9 cellular contexts compared by ENCODE assay signal in the genomic region with DNA sequence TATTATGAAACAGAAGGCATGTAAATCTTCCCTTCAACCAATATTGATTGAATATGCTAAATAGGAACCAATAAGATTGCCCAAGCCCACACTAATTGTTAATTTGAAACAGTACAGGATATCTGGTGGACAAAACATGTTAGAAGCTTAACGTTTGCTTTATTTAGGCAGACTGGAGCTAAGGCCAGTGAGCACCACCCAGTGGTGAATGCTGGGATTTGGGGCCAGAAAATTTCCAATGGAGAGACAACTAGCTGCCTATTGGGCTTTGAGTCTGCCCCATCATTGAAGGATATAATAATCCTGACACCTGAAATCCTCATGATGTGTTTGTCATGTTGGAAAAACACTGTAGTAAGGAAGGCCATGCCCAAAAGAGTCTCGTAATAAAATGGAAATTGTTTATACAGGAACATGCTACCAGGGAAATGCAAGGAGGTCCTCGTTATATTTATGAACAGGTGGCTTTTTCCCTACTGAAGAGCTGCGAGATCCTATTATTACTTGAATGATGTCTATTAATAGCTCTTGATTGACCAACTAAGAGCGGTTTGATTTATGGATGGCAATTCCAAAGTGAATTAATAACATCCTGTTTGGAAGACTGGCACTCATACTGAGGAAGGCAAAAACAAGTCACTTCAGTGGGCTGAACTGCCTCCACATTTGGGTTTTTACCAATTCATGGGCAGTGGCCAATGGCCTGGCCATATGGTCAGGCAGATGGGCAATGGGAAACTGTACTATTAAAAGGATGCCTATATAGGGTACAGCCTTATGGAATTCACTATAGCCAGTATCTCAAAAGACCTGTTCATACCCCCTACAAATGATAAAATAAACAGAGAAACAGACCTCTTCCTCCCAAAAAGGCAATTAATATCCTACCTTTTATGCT. TPM values are rescaled to one million over a fixed set of nuclear protein-coding genes. Genes with fewer than 3 reads are reported as not detected.
DNase-seq lines count a peak whose midpoint lies in the region; ATAC-seq and TF ChIP-seq lines count a peak whose summit lies in the region.
"Had no signal": no experiment of that assay in that cellular context is flagged by ENCODE, and none has a peak within 500 bp of the region (broad histone marks: within the 10 kb centered on the region; RNA-seq: fewer than 3 reads in every experiment).

No MANE protein-coding gene starts in this region.

- no peaks in the 10 kb centered on the region for H3K4me1 ChIP-seq in hepatocyte (ENCODE audit: insufficient read depth)

- no peak overlapping the region for H3K4me3 ChIP-seq in AG04449 (ENCODE audit: low read depth, low read length)
- no peak overlapping the region for H3K4me3 ChIP-seq in GM06990 (replicated peaks; ENCODE audit: low read depth, low read length)
- H3K4me3 ChIP-seq in hepatocyte = no peak overlapping the region

- peaks cover 12% of the 10 kb centered on the region for H3K4me1 Mint-ChIP-seq in activated T-cell treated with anti-CD3 and anti-CD28 coated beads, Interleukin-2, amount 50 U/mL, for 24 hours (ENCODE audit: low read depth)

- H3K27me3 ChIP-seq in GM06990 (replicated peaks; ENCODE audit: control insufficient read depth, insufficient read depth, low read length) = no peaks in the 10 kb centered on the region
- no peaks in the 10 kb centered on the region for H3K27me3 ChIP-seq in hepatocyte

- no peaks in the 10 kb centered on the region for H3K36me3 ChIP-seq in GM06990 (ENCODE audit: control insufficient read depth, insufficient read depth, low read length)
- H3K36me3 ChIP-seq in hepatocyte (replicated peaks; ENCODE audit: insufficient read depth, low read depth) = no peaks in the 10 kb centered on the region

- CTCF ChIA-PET in AG04449 (lab: Yijun Ruan, JAX) = interaction anchor here (0.7 to 2.1 kb wide), 4 partner anchors 11 to 103 kb away, joined by 3 to 5 read pairs (median 4); no protein-coding TSS in a partner anchor

- no peak overlapping the region for H3K27ac ChIP-seq in hepatocyte

- ATAC-seq in GM21526 (IDR thresholded peaks at IDR 0.05; ENCODE audit: low FRiP score, unreplicated experiment) = no peak
- ATAC-seq: left colon had no signal

- no peak overlapping the region for H3K27ac Mint-ChIP-seq in activated T-cell treated with anti-CD3 and anti-CD28 coated beads, Interleukin-2, amount 50 U/mL, for 24 hours

- no peaks in the 10 kb centered on the region for H4K20me1 ChIP-seq in hepatocyte (ENCODE audit: insufficient read depth, poor library complexity, severe bottlenecking)

- H3K36me3 Mint-ChIP-seq in activated T-cell treated with anti-CD3 and anti-CD28 coated beads, Interleukin-2, amount 50 U/mL, for 24 hours (ENCODE audit: low read depth) = no peaks in the 10 kb centered on the region

- H3K9me2 ChIP-seq in hepatocyte (replicated peaks; ENCODE audit: insufficient read depth) = no peaks in the 10 kb centered on the region

- H3K9me3 ChIP-seq in hepatocyte (ENCODE audit: low read depth) = no peaks in the 10 kb centered on the region

- POLR2A ChIA-PET in AG04449 (lab: Yijun Ruan, JAX) = no interaction called here

- H3K9me3 Mint-ChIP-seq in activated T-cell treated with anti-CD3 and anti-CD28 coated beads, Interleukin-2, amount 50 U/mL, for 24 hours = no peaks in the 10 kb centered on the region

- no peaks in the 10 kb centered on the region for H3K79me2 ChIP-seq in hepatocyte

- no peak overlapping the region for H3K4me2 ChIP-seq in hepatocyte

- no peak overlapping the region for H2AFZ ChIP-seq in hepatocyte

- WGBS in hepatocyte (ENCODE audit: low lambda C conversion rate, missing lambda C conversion rate) = 37% methylated on average over 5 of the region's 5 CpGs

- TF ChIP-seq CTCF in AG04449 (IDR thresholded peaks at IDR 0.05; ENCODE audit: insufficient read depth, low read length, missing control alignments) (peak; percentile 55), GM06990 (IDR thresholded peaks at IDR 0.05; ENCODE audit: insufficient read depth, low read length, poor library complexity, severe bottlenecking) (peak; percentile 86), hepatocyte (IDR thresholded peaks at IDR 0.05; ENCODE audit: poor library complexity) (peak; percentile 71)

- H3K4me3 Mint-ChIP-seq in activated T-cell treated with anti-CD3 and anti-CD28 coated beads, Interleukin-2, amount 50 U/mL, for 24 hours = no peak overlapping the region

- H3K27me3 Mint-ChIP-seq in activated T-cell treated with anti-CD3 and anti-CD28 coated beads, Interleukin-2, amount 50 U/mL, for 24 hours = peaks cover 37% of the 10 kb centered on the region

- DNase-seq in AG04449 (ENCODE audit: low read depth, low spot score) (no peak), GM06990 (ENCODE audit: extremely low read depth, insufficient read length) (no peak), NCI-H69 (lab: John Stamatoyannopoulos, UW) (peak; percentile 8), hepatocyte (ENCODE audit: low spot score) (peak; percentile 57), GOT3 (lab: John Stamatoyannopoulos, UW) (no peak)
- peak; percentile 48 for DNase-seq in activated T-cell treated with anti-CD3 and anti-CD28 coated beads, Interleukin-2, amount 50 U/mL, for 24 hours
- DNase-seq in stimulated activated CD4-positive, alpha-beta T cell treated with anti-CD3 and anti-CD28 coated beads, Interleukin-4, amount 100 ng/mL, for 24 hours = peak; percentile 27

RNA-seq across cellular contexts. Expression of gene SIGLECL1, which starts 8.7 kb away (rescaled TPM):
- total RNA-seq in hepatocyte = not detected in 2 replicates
- polyA plus RNA-seq in hepatocyte = not detected in 2 replicates
- total RNA-seq: left colon had no signal

RNA-seq across cellular contexts. Expression of gene CD33, which starts 34.7 kb away (rescaled TPM):
- 0.23 TPM in 1 of 2 replicates, not detected in the other for total RNA-seq in hepatocyte
- 0.57 TPM in 1 of 2 replicates, not detected in the other for polyA plus RNA-seq in hepatocyte

RNA-seq across cellular contexts. Expression of gene IGLON5, which starts 51.8 kb away (rescaled TPM):
- total RNA-seq in hepatocyte = 3.9 and 5.0 TPM in 2 replicates
- 2.4 and 4.3 TPM in 2 replicates for polyA plus RNA-seq in hepatocyte

Comparison
In these comparisons a context has a peak if more than half of its experiments do, and no peak if none do; other contexts are left out.
1. DNase-seq: peak in NCI-H69 (single experiment), activated T-cell treated with anti-CD3 and anti-CD28 coated beads, Interleukin-2, amount 50 U/mL, for 24 hours (single experiment), hepatocyte (single experiment) and stimulated activated CD4-positive, alpha-beta T cell treated with anti-CD3 and anti-CD28 coated beads, Interleukin-4, amount 100 ng/mL, for 24 hours (single experiment); none in AG04449 (single experiment), GM06990 (single experiment) and GOT3 (single experiment).
2. Peak in every context shown above with its lines, with median percentiles within 50 percentile points of each other: CTCF ChIP-seq.